39 cellular contexts compared by ENCODE assay signal in the genomic region with DNA sequence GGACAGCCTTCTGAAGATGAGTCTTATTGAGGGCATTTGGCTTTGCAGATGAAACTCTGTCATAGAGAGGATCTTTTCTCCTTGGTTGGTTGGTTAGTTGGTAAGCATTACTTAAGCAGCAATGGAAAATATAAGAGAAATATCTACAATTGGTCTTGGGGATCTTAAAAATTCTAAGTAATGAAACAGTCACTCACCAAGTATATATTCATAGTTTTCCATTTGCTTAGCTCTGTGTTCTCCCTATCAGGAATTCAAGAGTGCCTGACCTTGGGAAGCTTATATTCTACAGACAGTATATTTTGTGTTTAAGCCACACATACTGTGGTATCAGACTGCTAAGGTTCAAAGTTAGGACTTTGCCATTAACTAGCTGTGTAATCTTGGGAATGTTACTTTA. TPM values are rescaled to one million over a fixed set of nuclear protein-coding genes. Genes with fewer than 3 reads are reported as not detected.
"Had no signal": no experiment of that assay in that cellular context is flagged by ENCODE, and none has a peak within 500 bp of the region (broad histone marks: within the 10 kb centered on the region; RNA-seq: fewer than 3 reads in every experiment).

A gene (minus strand): TSS at position 101 of the 400 bp plus-strand sequence. CDS start 191 bp downstream, outside the sequence.

- H3K36me3 Mint-ChIP-seq: activated CD8-positive, alpha-beta memory T cell treated with anti-CD3 and anti-CD28 coated beads, Interleukin-2, amount 10 ng/mL, durations not matched to agents 7 days and 5 days; activated naive CD4-positive, alpha-beta T cell treated with anti-CD3 and anti-CD28 coated beads, Interleukin-2, amount 50 U/mL, for 72 hours; activated naive CD8-positive, alpha-beta T cell treated with anti-CD3 and anti-CD28 coated beads for 36 hours; WTC11 had no signal

- H3K4me1 Mint-ChIP-seq: activated CD4-positive, alpha-beta memory T cell treated with anti-CD3 and anti-CD28 coated beads, Interleukin-2, amount 10 ng/mL, durations not matched to agents 7 days and 5 days; activated CD4-positive, alpha-beta T cell treated with anti-CD3 and anti-CD28 coated beads for 36 hours; activated CD4-positive, alpha-beta T cell treated with anti-CD3 and anti-CD28 coated beads, Interleukin-2, amount 10 ng/mL, durations not matched to agents 7 days and 5 days; activated CD8-positive, alpha-beta memory T cell treated with anti-CD3 and anti-CD28 coated beads, Interleukin-2, amount 10 ng/mL, durations not matched to agents 7 days and 5 days; activated naive CD8-positive, alpha-beta T cell treated with anti-CD3 and anti-CD28 coated beads for 36 hours; WTC11 had no signal

- H3K27me3 ChIP-seq: adrenal gland, brain microvascular endothelial cell, breast epithelium had no signal

- H3K36me3 ChIP-seq: adrenal gland, brain microvascular endothelial cell, breast epithelium, WERI-Rb-1 had no signal

- H3K4me3 Mint-ChIP-seq: activated CD4-positive, alpha-beta memory T cell treated with anti-CD3 and anti-CD28 coated beads, Interleukin-2, amount 10 ng/mL, durations not matched to agents 7 days and 5 days; activated CD4-positive, alpha-beta T cell treated with anti-CD3 and anti-CD28 coated beads for 36 hours; activated CD4-positive, alpha-beta T cell treated with anti-CD3 and anti-CD28 coated beads, Interleukin-2, amount 10 ng/mL, durations not matched to agents 7 days and 5 days; activated CD8-positive, alpha-beta memory T cell treated with anti-CD3 and anti-CD28 coated beads, Interleukin-2, amount 10 ng/mL, durations not matched to agents 7 days and 5 days; activated CD8-positive, alpha-beta T cell treated with anti-CD3 and anti-CD28 coated beads, Interleukin-2, amount 10 ng/mL, durations not matched to agents 7 days and 5 days; activated naive CD4-positive, alpha-beta T cell treated with anti-CD3 and anti-CD28 coated beads for 36 hours; activated naive CD8-positive, alpha-beta T cell treated with anti-CD3 and anti-CD28 coated beads for 36 hours; activated T-cell treated with anti-CD3 and anti-CD28 coated beads, Interleukin-2, amount 50 U/mL, for 24 hours; T-helper 1 cell treated with Interleukin-12 subunit alpha and Interleukin-12 subunit beta and Interleukin-4 antibody, amounts not matched to agents 30 μg/mL and 1 μg/mL, for 36 hours; T-helper 2 cell treated with Interferon-gamma antibody and Interleukin-4, amounts not matched to agents 5 μg/mL and 100 μg/mL, for 36 hours; WTC11 had no signal

- H3K9me3 ChIP-seq: adrenal gland, body of pancreas, breast epithelium had no signal

- ATAC-seq: activated CD4-positive, alpha-beta T cell treated with anti-CD3 and anti-CD28 coated beads for 36 hours; activated CD4-positive, CD25-positive, alpha-beta regulatory T cell treated with anti-CD3 and anti-CD28 coated beads, Interleukin-2, amount 50 U/mL, for 24 hours; activated CD8-positive, alpha-beta memory T cell treated with anti-CD3 and anti-CD28 coated beads, Interleukin-2, amount 10 ng/mL, durations not matched to agents 7 days and 5 days; activated CD8-positive, alpha-beta T cell treated with anti-CD3 and anti-CD28 coated beads, Interleukin-2, amount 10 ng/mL, durations not matched to agents 7 days and 5 days; activated naive CD4-positive, alpha-beta T cell treated with anti-CD3 and anti-CD28 coated beads, Interleukin-2, amount 50 U/mL, for 72 hours; body of pancreas; WTC11 had no signal

- FAIRE-seq: astrocyte, TTC549 had no signal

- H3K27ac Mint-ChIP-seq: activated CD4-positive, alpha-beta memory T cell treated with anti-CD3 and anti-CD28 coated beads, Interleukin-2, amount 10 ng/mL, durations not matched to agents 7 days and 5 days; activated CD4-positive, alpha-beta T cell treated with anti-CD3 and anti-CD28 coated beads for 36 hours; activated CD4-positive, alpha-beta T cell treated with anti-CD3 and anti-CD28 coated beads, Interleukin-2, amount 10 ng/mL, durations not matched to agents 7 days and 5 days; activated CD8-positive, alpha-beta memory T cell treated with anti-CD3 and anti-CD28 coated beads, Interleukin-2, amount 10 ng/mL, durations not matched to agents 7 days and 5 days; activated CD8-positive, alpha-beta T cell treated with anti-CD3 and anti-CD28 coated beads, Interleukin-2, amount 10 ng/mL, durations not matched to agents 7 days and 5 days; activated naive CD4-positive, alpha-beta T cell treated with anti-CD3 and anti-CD28 coated beads for 36 hours; activated naive CD4-positive, alpha-beta T cell treated with anti-CD3 and anti-CD28 coated beads, Interleukin-2, amount 50 U/mL, for 72 hours; activated naive CD8-positive, alpha-beta T cell treated with anti-CD3 and anti-CD28 coated beads for 36 hours; activated T-cell treated with anti-CD3 and anti-CD28 coated beads, Interleukin-2, amount 50 U/mL, for 24 hours; T-helper 1 cell treated with Interleukin-12 subunit alpha and Interleukin-12 subunit beta and Interleukin-4 antibody, amounts not matched to agents 30 μg/mL and 1 μg/mL, for 36 hours; T-helper 2 cell treated with Interferon-gamma antibody and Interleukin-4, amounts not matched to agents 5 μg/mL and 100 μg/mL, for 36 hours; WTC11 had no signal

- H3K4me3 ChIP-seq: adrenal gland, body of pancreas, breast epithelium had no signal

- H3K27ac ChIP-seq: adrenal gland, body of pancreas, brain microvascular endothelial cell, breast epithelium, WERI-Rb-1 had no signal

- H3K9me3 Mint-ChIP-seq: activated CD4-positive, alpha-beta memory T cell treated with anti-CD3 and anti-CD28 coated beads, Interleukin-2, amount 10 ng/mL, durations not matched to agents 7 days and 5 days; activated CD4-positive, alpha-beta T cell treated with anti-CD3 and anti-CD28 coated beads, Interleukin-2, amount 10 ng/mL, durations not matched to agents 7 days and 5 days; activated naive CD4-positive, alpha-beta T cell treated with anti-CD3 and anti-CD28 coated beads for 36 hours; activated naive CD4-positive, alpha-beta T cell treated with anti-CD3 and anti-CD28 coated beads, Interleukin-2, amount 50 U/mL, for 72 hours; activated naive CD8-positive, alpha-beta T cell treated with anti-CD3 and anti-CD28 coated beads for 36 hours; activated T-cell treated with anti-CD3 and anti-CD28 coated beads, Interleukin-2, amount 50 U/mL, for 24 hours; T-helper 1 cell treated with Interleukin-12 subunit alpha and Interleukin-12 subunit beta and Interleukin-4 antibody, amounts not matched to agents 30 μg/mL and 1 μg/mL, for 36 hours; T-helper 2 cell treated with Interferon-gamma antibody and Interleukin-4, amounts not matched to agents 5 μg/mL and 100 μg/mL, for 36 hours; WTC11 had no signal

- DNase-seq: activated CD4-positive, alpha-beta memory T cell treated with anti-CD3 and anti-CD28 coated beads, Interleukin-2, amount 10 ng/mL, durations not matched to agents 7 days and 5 days; activated CD4-positive, alpha-beta T cell treated with anti-CD3 and anti-CD28 coated beads for 1 hour; activated CD4-positive, alpha-beta T cell treated with anti-CD3 and anti-CD28 coated beads for 36 hours; activated CD4-positive, alpha-beta T cell treated with anti-CD3 and anti-CD28 coated beads for 48 hours; activated CD4-positive, alpha-beta T cell treated with anti-CD3 and anti-CD28 coated beads, Interleukin-2, amount 10 ng/mL, durations not matched to agents 7 days and 5 days; activated CD4-positive, alpha-beta T cell treated with anti-CD3 and anti-CD28 coated beads, Interleukin-2, amount 50 U/mL, for 48 hours; activated CD4-positive, CD25-positive, alpha-beta regulatory T cell; activated CD8-positive, alpha-beta memory T cell treated with anti-CD3 and anti-CD28 coated beads for 24 hours; activated CD8-positive, alpha-beta memory T cell treated with anti-CD3 and anti-CD28 coated beads, Interleukin-2, amount 10 ng/mL, durations not matched to agents 7 days and 5 days; activated CD8-positive, alpha-beta memory T cell treated with anti-CD3 and anti-CD28 coated beads, Interleukin-2, amount 50 U/mL, for 48 hours; activated CD8-positive, alpha-beta T cell treated with anti-CD3 and anti-CD28 coated beads, Interleukin-2, amount 10 ng/mL, durations not matched to agents 7 days and 5 days; activated effector memory CD4-positive, alpha-beta T cell treated with anti-CD3 and anti-CD28 coated beads, Interleukin-2, amount 50 U/mL, for 16 hours; activated gamma-delta T cell treated with Interleukin-2 at 50 U/mL for 16 hours; activated naive CD4-positive, alpha-beta T cell; activated naive CD4-positive, alpha-beta T cell treated with anti-CD3 and anti-CD28 coated beads for 36 hours; activated naive CD4-positive, alpha-beta T cell treated with anti-CD3 and anti-CD28 coated beads, Interleukin-2, amount 50 U/mL, for 16 hours; activated naive CD8-positive, alpha-beta T cell treated with anti-CD3 and anti-CD28 coated beads for 36 hours; activated T-cell treated with anti-CD3 and anti-CD28 coated beads, Interleukin-2, amount 50 U/mL, for 24 hours; activated T-cell treated with anti-CD3 and anti-CD28 coated beads, Interleukin-2, amount 50 U/mL, for 48 hours; adrenal gland; amniotic stem cell; aorta; body of pancreas; brain microvascular endothelial cell; central memory CD4-positive, alpha-beta T cell; T-helper 1 cell; T-helper 2 cell; T-helper 9 cell; WERI-Rb-1 had no signal

- H3K4me1 ChIP-seq: adrenal gland, body of pancreas, breast epithelium had no signal

RNA-seq across cellular contexts. Expression of the gene that starts here (rescaled TPM):
- total RNA-seq: activated CD4-positive, alpha-beta memory T cell treated with anti-CD3 and anti-CD28 coated beads, Interleukin-2, amount 10 ng/mL, durations not matched to agents 7 days and 5 days; activated CD4-positive, alpha-beta T cell treated with anti-CD3 and anti-CD28 coated beads, Interleukin-2, amount 10 ng/mL, durations not matched to agents 7 days and 5 days; activated CD8-positive, alpha-beta memory T cell treated with anti-CD3 and anti-CD28 coated beads, Interleukin-2, amount 10 ng/mL, durations not matched to agents 7 days and 5 days; activated CD8-positive, alpha-beta T cell treated with anti-CD3 and anti-CD28 coated beads, Interleukin-2, amount 10 ng/mL, durations not matched to agents 7 days and 5 days; activated naive CD4-positive, alpha-beta T cell treated with anti-CD3 and anti-CD28 coated beads for 36 hours; activated naive CD4-positive, alpha-beta T cell treated with anti-CD3 and anti-CD28 coated beads, Interleukin-2, amount 50 U/mL, for 72 hours; activated naive CD8-positive, alpha-beta T cell treated with anti-CD3 and anti-CD28 coated beads for 36 hours; adrenal gland; aorta; astrocyte; body of pancreas; breast epithelium; cardiac septum; cerebellum; WTC11 had no signal
- polyA plus RNA-seq: adrenal gland, aorta had no signal
